Comparison of ENCODE assay signal across 8 cellular contexts in genomic region chr20:6074145-6074561, GRCh38. TPM values are rescaled to one million over a fixed set of nuclear protein-coding genes. Genes with fewer than 3 reads are reported as not detected.
A peak's percentile ranks its signal among the peaks of the same experiment; 100 is the strongest.
DNase-seq lines count a peak whose midpoint lies in the region; ATAC-seq lines count a peak whose summit lies in the region.

No MANE protein-coding gene starts in this region.

- in situ Hi-C loops in SK-MEL-5 (cut with HindIII; ENCODE audit: low pct_unique_long_range_greater_than_20kb, low sequenced_read_pairs): no loop called here

- intact Hi-C loops in left ventricle myocardium superior (cut with micrococcal nuclease): no loop called here

- ATAC-seq in HG03095 (IDR thresholded peaks at IDR 0.05; ENCODE audit: unreplicated experiment): peak; percentile 74
- ATAC-seq in left ventricle myocardium superior: peak; percentile 87
- no peak for ATAC-seq in GM19328 (IDR thresholded peaks at IDR 0.05; ENCODE audit: unreplicated experiment)
- ATAC-seq in HG03378 (IDR thresholded peaks at IDR 0.05; ENCODE audit: unreplicated experiment): no peak

- peak; percentile 9 for DNase-seq in NCI-H345 (lab: John Stamatoyannopoulos, UW)
- no peak for DNase-seq in NCI-H345 treated with DMSO at 0.1 percent for 48 hours (lab: John Stamatoyannopoulos, UW; ENCODE audit: unreplicated experiment)
- peak; percentile 78 for DNase-seq in SK-MEL-5 (ENCODE audit: low read depth, low spot score)
- no peak for DNase-seq in left ventricle myocardium superior
- no peak for DNase-seq in stimulated activated CD4-positive, alpha-beta T cell treated with anti-CD3 and anti-CD28 coated beads, Interleukin-2, amount 100 ng/mL, for 24 hours

RNA-seq across cellular contexts. Expression of gene LRRN4, which starts 20.3 kb away (rescaled TPM):
- total RNA-seq in SK-MEL-5 (2014; rRNA removed; shearing (Covaris generic)): not detected in 2 replicates
- polyA plus RNA-seq in SK-MEL-5 (2015; cell fraction: cytosol; rRNA removed): 0.06 TPM in 1 of 2 replicates, not detected in the other
- not detected in 2 replicates for polyA plus RNA-seq in SK-MEL-5 (2015; cell fraction: nucleus; rRNA removed)
- 0.99 TPM for total RNA-seq in left ventricle myocardium superior

RNA-seq across cellular contexts. Expression of gene FERMT1, which starts 48.7 kb away (rescaled TPM):
- 6.6 and 6.7 TPM in 2 replicates for total RNA-seq in SK-MEL-5 (2014; rRNA removed; shearing (Covaris generic))
- 6.0 and 10.2 TPM in 2 replicates for polyA plus RNA-seq in SK-MEL-5 (2015; cell fraction: cytosol; rRNA removed)
- 6.0 and 7.3 TPM in 2 replicates for polyA plus RNA-seq in SK-MEL-5 (2015; cell fraction: nucleus; rRNA removed)
- 1.1 TPM for total RNA-seq in left ventricle myocardium superior

Comparison
In these comparisons a context has a peak if more than half of its experiments do, and no peak if none do; other contexts are left out.
1. DNase-seq: peak in NCI-H345 (single experiment) and SK-MEL-5 (single experiment); none in NCI-H345 treated with DMSO at 0.1 percent for 48 hours (single experiment), left ventricle myocardium superior (single experiment) and stimulated activated CD4-positive, alpha-beta T cell treated with anti-CD3 and anti-CD28 coated beads, Interleukin-2, amount 100 ng/mL, for 24 hours (0 of 2).
2. ATAC-seq: peak in HG03095 (single experiment) and left ventricle myocardium superior (single experiment); none in GM19328 (single experiment) and HG03378 (single experiment).